Comparison of ENCODE assay signal across 8 cellular contexts in the genomic region with DNA sequence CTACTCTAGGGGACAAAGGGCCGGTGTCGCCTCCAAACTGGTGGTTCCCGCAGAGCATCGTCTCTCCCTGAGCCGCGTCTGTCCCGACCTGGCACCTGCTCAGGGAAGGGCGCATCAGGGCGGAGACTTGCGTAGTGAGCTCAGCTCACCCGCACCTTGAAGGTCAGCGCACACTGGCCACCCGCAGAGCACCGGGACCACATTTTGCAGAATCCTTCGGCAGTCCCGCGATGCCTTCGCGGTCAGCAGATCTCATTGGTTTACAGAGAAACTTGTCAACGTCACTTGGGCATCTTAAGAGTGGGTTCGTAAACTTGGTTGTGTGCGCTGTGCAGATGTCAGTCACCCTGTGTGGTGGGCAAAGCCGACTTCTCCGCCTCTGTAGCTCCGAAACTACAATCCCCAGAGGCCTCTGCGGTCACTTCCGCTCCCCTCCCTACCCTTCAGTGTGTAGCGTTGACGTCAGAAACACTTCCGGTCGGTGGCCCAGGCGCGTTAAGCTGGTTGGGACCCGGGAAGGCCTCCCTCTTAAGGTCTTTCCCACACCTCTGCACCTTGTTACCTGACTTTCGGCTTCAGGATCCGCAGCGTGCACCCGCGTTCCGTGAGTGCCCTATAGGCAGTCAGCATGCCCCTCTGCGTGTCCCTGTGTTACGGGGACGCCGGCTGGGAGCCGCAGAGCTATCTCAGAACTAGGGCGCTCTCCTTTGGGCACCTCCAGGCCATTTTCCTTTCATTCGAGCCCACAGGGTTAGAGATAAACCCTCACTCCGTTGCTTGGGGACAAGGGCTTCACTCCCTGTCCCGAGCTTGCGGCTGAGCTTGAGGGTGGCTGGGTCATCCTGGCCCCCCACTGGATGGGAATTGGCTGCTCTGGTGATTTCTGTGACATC. TPM values are rescaled to one million over a fixed set of nuclear protein-coding genes. Genes with fewer than 3 reads are reported as not detected.
DNase-seq lines count a peak whose midpoint lies in the region; ATAC-seq, FAIRE-seq and TF ChIP-seq lines count a peak whose summit lies in the region.

No MANE protein-coding gene starts in this region.

- peak overlapping the region; percentile 90 for H3K4me3 ChIP-seq in fibroblast of villous mesenchyme (ENCODE audit: low read depth, low read length)

- H3K36me3 Mint-ChIP-seq in nephron progenitor cell (ENCODE audit: low read depth) = peaks cover 88% of the 10 kb centered on the region

- H3K9me3 Mint-ChIP-seq in nephron progenitor cell = peaks cover 50% of the 10 kb centered on the region

- DNase-seq in GM18507 (ENCODE audit: extremely low spot score, insufficient read length, low read depth) (peak; percentile 70), activated gamma-delta T cell treated with Interleukin-2 at 50 U/mL for 16 hours (peak; percentile 80), fibroblast of villous mesenchyme (ENCODE audit: low read depth) (peak; percentile 89), nephron progenitor cell (peak; percentile 86), DMS53 treated with DMSO at 0.1 percent for 48 hours (lab: John Stamatoyannopoulos, UW; ENCODE audit: unreplicated experiment) (no peak)
- peak; percentile 82 for DNase-seq in stimulated activated naive CD4-positive, alpha-beta T cell treated with Interleukin-2 at 50 U/mL for 16 hours (lab: John Stamatoyannopoulos, UW)

- TF ChIP-seq CTCF in fibroblast of villous mesenchyme (IDR thresholded peaks at IDR 0.05; ENCODE audit: insufficient read depth, low read depth, low read length) (no peak), nephron progenitor cell (IDR thresholded peaks at IDR 0.05) (no peak)

- peak overlapping the region; percentile 94 for H3K4me3 Mint-ChIP-seq in nephron progenitor cell

- H3K4me1 Mint-ChIP-seq in nephron progenitor cell = peaks cover 14% of the 10 kb centered on the region

- H3K27ac Mint-ChIP-seq in nephron progenitor cell = peak overlapping the region; percentile 95

- peak; percentile 73 for FAIRE-seq in GM18507 (lab: Jason Lieb, UNC)

- H3K27me3 Mint-ChIP-seq in nephron progenitor cell (ENCODE audit: low read depth, poor library complexity) = peaks cover 6% of the 10 kb centered on the region

- peak; percentile 91 for ATAC-seq in HG03457 (IDR thresholded peaks at IDR 0.05; ENCODE audit: unreplicated experiment)

TF ChIP-seq in PFSK-1, 5 proteins besides CTCF, POLR2A, EP300 and RAD21:
- TF ChIP-seq POLR2AphosphoS5 (IDR thresholded peaks at IDR 0.05; ENCODE audit: low read depth, low read length) (peak; percentile 85), TAF1 (IDR thresholded peaks at IDR 0.05; ENCODE audit: borderline replicate concordance, insufficient read depth, low read length) (0 out of 2 replicates have a peak, but pooled peaks have one; percentile 57), FOXP2 (optimal IDR thresholded peaks at IDR 0.05; ENCODE audit: borderline replicate concordance, extremely low read depth, extremely low read length, insufficient read depth) (peak; percentile 23), SIN3A (IDR thresholded peaks at IDR 0.05; ENCODE audit: borderline replicate concordance, insufficient read depth, low read length) (peak; percentile 40; the same call in 1 of the 2 replicates), REST (IDR thresholded peaks at IDR 0.05; ENCODE audit: insufficient read depth in 1 of 2, low read depth in 2 of 2, low read length in 2 of 2) (no peak)

RNA-seq across cellular contexts. Expression of gene ZNF527, which starts 36.5 kb away (rescaled TPM):
- polyA plus RNA-seq in PFSK-1 (2012; ENCODE audit: insufficient read length, low read depth) = 1.4 TPM
- total RNA-seq in fibroblast of villous mesenchyme = 3.9 and 5.6 TPM in 2 replicates
